In the genomic region with DNA sequence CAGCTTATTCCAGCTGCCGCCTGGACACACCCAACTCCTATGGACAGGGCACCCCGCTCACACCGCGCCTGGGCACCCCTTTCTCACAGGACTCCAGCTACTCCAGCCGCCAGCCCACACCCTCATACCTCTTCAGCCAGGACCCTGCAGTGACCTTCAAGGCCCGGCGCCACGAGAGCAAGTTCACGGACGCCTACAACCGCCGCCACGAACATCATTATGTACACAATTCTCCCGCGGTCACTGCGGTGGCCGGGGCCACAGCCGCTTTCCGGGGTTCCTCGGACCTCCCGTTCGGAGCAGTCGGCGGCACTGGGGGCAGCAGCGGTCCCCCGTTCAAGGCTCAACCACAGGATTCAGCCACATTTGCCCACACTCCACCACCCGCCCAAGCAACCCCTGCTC, we compare ENCODE assay signal across 23 cellular contexts. TPM values are rescaled to one million over a fixed set of nuclear protein-coding genes. Genes with fewer than 3 reads are reported as not detected.
DNase-seq lines count a peak whose midpoint lies in the region; ATAC-seq, FAIRE-seq and TF ChIP-seq lines count a peak whose summit lies in the region.
"Had no signal": no experiment of that assay in that cellular context is flagged by ENCODE, and none has a peak within 500 bp of the region (broad histone marks: within the 10 kb centered on the region; RNA-seq: fewer than 3 reads in every experiment).

No MANE protein-coding gene starts in this region.

- ATAC-seq in activated T-cell treated with anti-CD3 and anti-CD28 coated beads, Interleukin-2, amount 50 U/mL, for 72 hours (replicated peaks in 1 of 2), result no peak
- no peak for ATAC-seq in IMR-90 (ENCODE audit: low read depth)
- no peak for ATAC-seq in HepG2
- ATAC-seq in GM21360 (IDR thresholded peaks at IDR 0.05; ENCODE audit: unreplicated experiment), result no peak
- ATAC-seq in GM21515 (IDR thresholded peaks at IDR 0.05; ENCODE audit: unreplicated experiment), result no peak
- ATAC-seq: GM12878, right cardiac atrium had no signal

- peaks cover 51% of the 10 kb centered on the region for H3K79me2 ChIP-seq in HepG2 (ENCODE audit: insufficient read depth, low read length)

- in situ Hi-C loops in IMR-90 (cut with MboI; ENCODE audit: low sequenced_read_pairs) (no loop called here), HepG2 (cut with HindIII; ENCODE audit: extremely low pct_ligation_motif_present, low pct_unique_long_range_greater_than_20kb) (no loop called here)

- no peak overlapping the region for H3K4ac ChIP-seq in IMR-90 (ENCODE audit: low read depth, low read length)

- no peak overlapping the region for H3K27ac ChIP-seq in IMR-90 (ENCODE audit: insufficient read depth, low read length)
- H3K27ac ChIP-seq in HepG2 (ENCODE audit: extremely low read length, insufficient read depth, low read length), result no peak overlapping the region
- H3K27ac ChIP-seq: brain microvascular endothelial cell, GM23248, left ventricle myocardium inferior, testis had no signal

- no peak overlapping the region for H4K5ac ChIP-seq in IMR-90 (ENCODE audit: low read depth, low read length)

- no peak overlapping the region for H2BK15ac ChIP-seq in IMR-90 (ENCODE audit: low read depth, low read length)

- BruUV-seq in IMR-90 (replicated peaks; lab: Mats Ljungman, UMichigan) (TSS peak; percentile 78), HepG2 (replicated peaks; lab: Mats Ljungman, UMichigan) (no TSS peak)

- TF ChIP-seq CTCF in IMR-90 (conservative IDR thresholded peaks at IDR 0.05; ENCODE audit: low read depth, low read length) (no peak), HepG2 (CRISPR knock-in tag; IDR thresholded peaks at IDR 0.05) (no peak)

- no peak overlapping the region for H2BK20ac ChIP-seq in IMR-90 (ENCODE audit: low read depth, low read length)

- H3K9me3 ChIP-seq in IMR-90 (ENCODE audit: control insufficient read depth, insufficient read depth, low read length) (no peaks in the 10 kb centered on the region), HepG2 (ENCODE audit: low read length) (no peaks in the 10 kb centered on the region)
- H3K9me3 ChIP-seq: left ventricle myocardium inferior, testis had no signal

- TF ChIP-seq POLR2A in IMR-90 (IDR thresholded peaks at IDR 0.05; ENCODE audit: low read depth, low read length), result no peak
- TF ChIP-seq POLR2A in HepG2 (IDR thresholded peaks at IDR 0.05; ENCODE audit: insufficient read depth in 1 of 2, low read depth in 2 of 2, low read length in 2 of 2), result no peak

- WGBS in IMR-90 (ENCODE audit: extremely low coverage in 2 of 2, insufficient read length in 1 of 2), 2 experiments, result 100% methylated on average over 4 of the region's 27 CpGs; no CpG with 5 or more reads in 1 of the 2 experiments
- WGBS in HepG2 (ENCODE audit: low lambda C conversion rate), result 98% methylated on average over 26 of the region's 27 CpGs

- H2BK120ac ChIP-seq in IMR-90 (ENCODE audit: low read depth, low read length), result no peak overlapping the region

- H3K36me3 ChIP-seq in IMR-90 (ENCODE audit: control insufficient read depth, insufficient read depth, low read length), result peaks cover 49% of the 10 kb centered on the region
- H3K36me3 ChIP-seq in HepG2 (replicated peaks in 1 of 2; ENCODE audit: control insufficient read depth in 1 of 2, insufficient read depth in 2 of 2, low read length in 2 of 2), result peaks cover 19 to 22% of the 10 kb centered on the region in 2 experiments; a peak in 3 of 5 replicates

- DNase-seq in activated T-cell treated with anti-CD3 and anti-CD28 coated beads, Interleukin-2, amount 50 U/mL, for 72 hours, result no peak
- DNase-seq in activated T-cell treated with anti-CD3 and anti-CD28 coated beads for 4 hours, result no peak
- DNase-seq in IMR-90, result no peak
- no peak for DNase-seq in HepG2 (ENCODE audit: low spot score)
- DNase-seq in posterior vena cava (ENCODE audit: low spot score), result peak; percentile 77
- no peak for DNase-seq in NOMO-1 (lab: John Stamatoyannopoulos, UW; ENCODE audit: unreplicated experiment in 2 of 2)
- DNase-seq: ACHN; activated CD4-positive, alpha-beta T cell treated with anti-CD3 and anti-CD28 coated beads for 4 hours; brain microvascular endothelial cell; C1 segment of cervical spinal cord; GM23248; left ventricle myocardium inferior; NCI-H1417; NCI-H2107; NK-92 treated with Interleukin-12 subunit alpha and Interleukin-12 subunit beta, amount 100 ng/mL, for 24 hours; nucleus accumbens; testis had no signal

- H3K4me3 ChIP-seq in IMR-90 (ENCODE audit: insufficient read depth, low read depth, low read length) (no peak overlapping the region), HepG2 (replicated peaks in 1 of 3; ENCODE audit: insufficient read depth in 1 of 3, low read depth in 2 of 3, low read length in 3 of 3) (no peak overlapping the region)
- H3K4me3 ChIP-seq: GM12878, GM23248, left ventricle myocardium inferior, testis had no signal

- no peak overlapping the region for H4K91ac ChIP-seq in IMR-90 (ENCODE audit: insufficient read depth, low read depth, low read length)

- FAIRE-seq in HepG2 (lab: Jason Lieb, UNC), result no peak
- FAIRE-seq: colon, endometrium, GM12878 had no signal

- no peak overlapping the region for H3K4me3 Mint-ChIP-seq in activated T-cell treated with anti-CD3 and anti-CD28 coated beads, Interleukin-2, amount 50 U/mL, for 72 hours

- H2AK9ac ChIP-seq in IMR-90 (replicated peaks; ENCODE audit: low read depth, low read length, poor library complexity), result no peak overlapping the region

- no peak overlapping the region for H2AK5ac ChIP-seq in IMR-90 (ENCODE audit: low read depth, low read length)

- peaks cover 66% of the 10 kb centered on the region for H3K4me1 Mint-ChIP-seq in activated T-cell treated with anti-CD3 and anti-CD28 coated beads, Interleukin-2, amount 50 U/mL, for 72 hours (ENCODE audit: low read depth)

- TF ChIP-seq EP300 in HepG2 (IDR thresholded peaks at IDR 0.05; ENCODE audit: low read depth in 2 of 2, low read length in 2 of 2) (no peak), HepG2 (CRISPR knock-in tag; IDR thresholded peaks at IDR 0.05; ENCODE audit: borderline replicate concordance) (no peak)

- no peak overlapping the region for H4K8ac ChIP-seq in IMR-90 (ENCODE audit: low read depth in 2 of 2, low read length in 2 of 2)

- H3K36me3 Mint-ChIP-seq in activated T-cell treated with anti-CD3 and anti-CD28 coated beads, Interleukin-2, amount 50 U/mL, for 72 hours (ENCODE audit: insufficient read depth in 2 of 2), result peaks cover 3 to 12% of the 10 kb centered on the region in 2 donors

- H3K18ac ChIP-seq in IMR-90 (ENCODE audit: low read depth, low read length), result no peak overlapping the region

- peaks cover 22 to 71% of the 10 kb centered on the region in 2 experiments; a peak in 3 of 4 replicates for H3K79me1 ChIP-seq in IMR-90 (ENCODE audit: low read depth in 1 of 2, low read length in 2 of 2)

- POLR2A ChIA-PET in IMR-90 (lab: Charles Lee; ENCODE audit: unreplicated experiment) (interaction anchor here (1.7 kb wide), 1 partner anchor 8 kb away, joined by 20 read pairs; no protein-coding TSS in a partner anchor), HepG2 (lab: Yijun Ruan, JAX) (interaction anchor here (14.5 kb wide), 1 partner anchor 12 kb away, joined by 393 read pairs; a partner anchor contains a TSS)

- H3K9me3 Mint-ChIP-seq in activated T-cell treated with anti-CD3 and anti-CD28 coated beads, Interleukin-2, amount 50 U/mL, for 72 hours, result no peaks in the 10 kb centered on the region

- dilution Hi-C loops in IMR-90 (cut with HindIII; ENCODE audit: low sequenced_read_pairs, unreplicated experiment), result no loop called here

- H3K4me1 ChIP-seq in IMR-90 (ENCODE audit: control insufficient read depth, insufficient read depth, low read length) (peaks cover 23% of the 10 kb centered on the region), HepG2 (ENCODE audit: insufficient read depth, low read length) (peaks cover 49% of the 10 kb centered on the region)

- intact Hi-C loops in IMR-90 (cut with micrococcal nuclease), result no loop called here
- intact Hi-C loops in HepG2 (cut with micrococcal nuclease; ENCODE audit: unreplicated experiment), result no loop called here
- intact Hi-C loops in posterior vena cava (cut with DNase I), result loop anchor here in 1 of 2 donors (5.0 kb wide), 1 partner anchor 32 kb away; no protein-coding TSS in a partner anchor

- CTCF ChIA-PET in IMR-90 (lab: Yijun Ruan, JAX) (interaction anchor here (4.1 kb wide), 1 partner anchor 15 kb away, joined by 49 read pairs; a partner anchor contains a TSS), HepG2 (lab: Yijun Ruan, JAX; ENCODE audit: low intra/inter-chr PET ratio, low total read pairs) (interaction anchor here (4.5 kb wide), 1 partner anchor 15 kb away, joined by 89 read pairs; a partner anchor contains a TSS)

- no peak overlapping the region for H3K56ac ChIP-seq in IMR-90 (ENCODE audit: extremely low read depth, insufficient read depth, low read length)

- no peak for TF ChIP-seq RAD21 in IMR-90 (IDR thresholded peaks at IDR 0.05; ENCODE audit: low read length)
- no peak for TF ChIP-seq RAD21 in HepG2 (CRISPR knock-in tag; IDR thresholded peaks at IDR 0.05)

- H3K27me3 Mint-ChIP-seq in activated T-cell treated with anti-CD3 and anti-CD28 coated beads, Interleukin-2, amount 50 U/mL, for 72 hours (ENCODE audit: low read depth), result no peaks in the 10 kb centered on the region

- H3K27me3 ChIP-seq in IMR-90 (ENCODE audit: control insufficient read depth, insufficient read depth, low read length), result no peaks in the 10 kb centered on the region
- H3K27me3 ChIP-seq in HepG2 (ENCODE audit: control insufficient read depth in 1 of 2, insufficient read depth in 2 of 2, low read length in 2 of 2), result no peaks in the 10 kb centered on the region; a peak in 1 of 5 replicates
- H3K27me3 ChIP-seq: brain microvascular endothelial cell, testis had no signal

- H4K20me1 ChIP-seq in IMR-90 (ENCODE audit: insufficient read depth, low read length) (peaks cover 66% of the 10 kb centered on the region), HepG2 (ENCODE audit: insufficient read depth, low read length) (0 out of 2 replicates have a peak, but pooled peaks cover 8% of the 10 kb centered on the region)

- peak overlapping the region; percentile 48 for H3K27ac Mint-ChIP-seq in activated T-cell treated with anti-CD3 and anti-CD28 coated beads, Interleukin-2, amount 50 U/mL, for 72 hours

- no peak overlapping the region for H3K14ac ChIP-seq in IMR-90 (replicated peaks; ENCODE audit: low read depth, low read length)

- no peak overlapping the region for H3K23ac ChIP-seq in IMR-90 (ENCODE audit: low read depth, low read length)

- H3K4me2 ChIP-seq in IMR-90 (ENCODE audit: low read depth, low read length), result no peak overlapping the region
- H3K4me2 ChIP-seq in HepG2 (ENCODE audit: low read depth, low read length), result no peak overlapping the region

- H3K9ac ChIP-seq in IMR-90 (ENCODE audit: low read depth, low read length) (no peak overlapping the region), HepG2 (ENCODE audit: insufficient read depth, low read depth, low read length) (no peak overlapping the region)
- H3K9ac ChIP-seq: GM23248 had no signal

- H3K9me1 ChIP-seq in IMR-90 (ENCODE audit: insufficient read depth, low read length), result no peaks in the 10 kb centered on the region

- no peak overlapping the region for H2BK5ac ChIP-seq in IMR-90 (ENCODE audit: low read depth, low read length, poor library complexity, severe bottlenecking)

- H2AFZ ChIP-seq in IMR-90 (replicated peaks; ENCODE audit: low read length, poor library complexity) (no peak overlapping the region), HepG2 (ENCODE audit: low read length) (no peak overlapping the region)
- H2AFZ ChIP-seq: GM23248 had no signal

RNA-seq across cellular contexts. Expression of a gene that starts 5.9 kb away (rescaled TPM):
- total RNA-seq in activated T-cell treated with anti-CD3 and anti-CD28 coated beads, Interleukin-2, amount 50 U/mL, for 72 hours, result 10 to 100 TPM; 20.3 to 21.2 TPM
- total RNA-seq in IMR-90 (2012; rRNA removed), result 0.83 and 0.90 TPM in 2 replicates
- 5.1 and 5.5 TPM in 2 replicates for polyA plus RNA-seq in IMR-90 (2012; rRNA removed)
- polyA plus RNA-seq in IMR-90 (2012; cell fraction: cytosol; rRNA removed), result 3.1 and 3.5 TPM in 2 replicates
- polyA plus RNA-seq in IMR-90 (2012; cell fraction: nucleus; rRNA removed; ENCODE audit: low replicate concordance), result 14.8 and 15.1 TPM in 2 replicates
- 1.4 and 1.8 TPM in 2 replicates for total RNA-seq in HepG2 (2016; rRNA removed; fragmentation: Illumina TruSeq; extraction: Trizol)
- 0.40 and 0.44 TPM in 2 replicates for total RNA-seq in HepG2 (2016; cell fraction: cytosol; rRNA removed; fragmentation: Illumina TruSeq; extraction: Trizol; ENCODE audit: low read depth)
- 1.3 TPM in 2 replicates for total RNA-seq in HepG2 (2016; cell fraction: insoluble cytoplasmic fraction; rRNA removed; fragmentation: Illumina TruSeq; extraction: Trizol)
- 1.3 and 1.4 TPM in 2 replicates for total RNA-seq in HepG2 (2016; cell fraction: membrane; rRNA removed; fragmentation: Illumina TruSeq; extraction: Trizol)
- 2.7 and 3.3 TPM in 2 replicates for total RNA-seq in HepG2 (2016; cell fraction: nucleus; rRNA removed; fragmentation: Illumina TruSeq; extraction: Trizol)
- 1.1 and 1.3 TPM in 2 replicates for polyA plus RNA-seq in HepG2 (2011; rRNA removed)
- polyA plus RNA-seq in HepG2 (2011; cell fraction: cytosol; rRNA removed), result 0.43 and 0.51 TPM in 2 replicates
- 9.3 TPM in 2 replicates for polyA plus RNA-seq in HepG2 (2011; cell fraction: nucleus; rRNA removed)
- polyA plus RNA-seq in HepG2 (2012), result 4.2 and 6.2 TPM in 2 replicates
- 0.32 and 0.34 TPM in 2 replicates for polyA plus RNA-seq in HepG2 (2016; cell fraction: cytosol; fragmentation: Illumina TruSeq; extraction: Trizol; ENCODE audit: low read depth)
- 2.6 and 3.8 TPM in 2 replicates for polyA plus RNA-seq in HepG2 (2016; cell fraction: insoluble cytoplasmic fraction; fragmentation: Illumina TruSeq; extraction: Trizol; ENCODE audit: low read depth)
- 0.70 and 0.76 TPM in 2 replicates for polyA plus RNA-seq in HepG2 (2016; cell fraction: membrane; fragmentation: Illumina TruSeq; extraction: Trizol; ENCODE audit: low read depth)
- polyA plus RNA-seq in HepG2 (2016; cell fraction: nucleus; fragmentation: Illumina TruSeq; extraction: Trizol; ENCODE audit: insufficient read depth, low read depth), result 16.0 and 18.9 TPM in 2 replicates
- polyA minus RNA-seq in HepG2 (2011; rRNA and poly(A)+ RNA removed; ENCODE audit: low replicate concordance), result 2.1 and 4.2 TPM in 2 replicates
- polyA minus RNA-seq in HepG2 (2011; cell fraction: cytosol; rRNA and poly(A)+ RNA removed), result 1.8 and 2.5 TPM in 2 replicates
- polyA minus RNA-seq in HepG2 (2011; cell fraction: nucleus; rRNA and poly(A)+ RNA removed), result 3.6 and 4.4 TPM in 2 replicates
- total RNA-seq in posterior vena cava, result 10 to 100 TPM; 20.2 to 20.9 TPM

RNA-seq across cellular contexts. Expression of a gene that starts 16.2 kb away (rescaled TPM):
- total RNA-seq in activated T-cell treated with anti-CD3 and anti-CD28 coated beads, Interleukin-2, amount 50 U/mL, for 72 hours, result 100 to 1,000 TPM; 154 to 165 TPM
- total RNA-seq in IMR-90 (2012; rRNA removed) (3.0 and 3.9 TPM in 2 replicates), HepG2 (2016; rRNA removed; fragmentation: Illumina TruSeq; extraction: Trizol) (11.0 and 14.6 TPM in 2 replicates), posterior vena cava (10 to 100 TPM in 1 of 2 donors, 1 to 10 TPM in 1; 5.3 to 10.4 TPM)
- polyA plus RNA-seq in IMR-90 (2012; rRNA removed) (5.1 and 5.3 TPM in 2 replicates), HepG2 (2011; rRNA removed) (31.3 and 32.2 TPM in 2 replicates)
- 4.7 and 7.8 TPM in 2 replicates for polyA plus RNA-seq in IMR-90 (2012; cell fraction: cytosol; rRNA removed)
- 14.0 and 15.7 TPM in 2 replicates for polyA plus RNA-seq in IMR-90 (2012; cell fraction: nucleus; rRNA removed; ENCODE audit: low replicate concordance)
- total RNA-seq in HepG2 (2016; cell fraction: cytosol; rRNA removed; fragmentation: Illumina TruSeq; extraction: Trizol; ENCODE audit: low read depth), result 10.8 and 12.5 TPM in 2 replicates
- 9.8 and 14.8 TPM in 2 replicates for total RNA-seq in HepG2 (2016; cell fraction: insoluble cytoplasmic fraction; rRNA removed; fragmentation: Illumina TruSeq; extraction: Trizol)
- 18.2 and 24.9 TPM in 2 replicates for total RNA-seq in HepG2 (2016; cell fraction: membrane; rRNA removed; fragmentation: Illumina TruSeq; extraction: Trizol)
- 14.1 and 17.3 TPM in 2 replicates for total RNA-seq in HepG2 (2016; cell fraction: nucleus; rRNA removed; fragmentation: Illumina TruSeq; extraction: Trizol)
- 28.4 and 38.7 TPM in 2 replicates for polyA plus RNA-seq in HepG2 (2011; cell fraction: cytosol; rRNA removed)
- polyA plus RNA-seq in HepG2 (2011; cell fraction: nucleus; rRNA removed), result 37.5 and 40.2 TPM in 2 replicates
- 10.8 and 12.9 TPM in 2 replicates for polyA plus RNA-seq in HepG2 (2012)
- 19.8 and 23.7 TPM in 2 replicates for polyA plus RNA-seq in HepG2 (2016; cell fraction: cytosol; fragmentation: Illumina TruSeq; extraction: Trizol; ENCODE audit: low read depth)
- polyA plus RNA-seq in HepG2 (2016; cell fraction: insoluble cytoplasmic fraction; fragmentation: Illumina TruSeq; extraction: Trizol; ENCODE audit: low read depth), result 19.7 and 25.0 TPM in 2 replicates
- 27.0 and 27.4 TPM in 2 replicates for polyA plus RNA-seq in HepG2 (2016; cell fraction: membrane; fragmentation: Illumina TruSeq; extraction: Trizol; ENCODE audit: low read depth)
- 24.9 and 31.1 TPM in 2 replicates for polyA plus RNA-seq in HepG2 (2016; cell fraction: nucleus; fragmentation: Illumina TruSeq; extraction: Trizol; ENCODE audit: insufficient read depth, low read depth)
- 46.1 and 174 TPM in 2 replicates for polyA minus RNA-seq in HepG2 (2011; rRNA and poly(A)+ RNA removed; ENCODE audit: low replicate concordance)
- polyA minus RNA-seq in HepG2 (2011; cell fraction: cytosol; rRNA and poly(A)+ RNA removed), result 32.2 and 38.9 TPM in 2 replicates
- polyA minus RNA-seq in HepG2 (2011; cell fraction: nucleus; rRNA and poly(A)+ RNA removed), result 32.4 and 35.6 TPM in 2 replicates

RNA-seq across cellular contexts. Expression of a gene that starts 48.9 kb away (rescaled TPM):
- not detected for total RNA-seq in activated T-cell treated with anti-CD3 and anti-CD28 coated beads, Interleukin-2, amount 50 U/mL, for 72 hours
- total RNA-seq in IMR-90 (2012; rRNA removed) (0.18 TPM in 1 of 2 replicates, not detected in the other), HepG2 (2016; rRNA removed; fragmentation: Illumina TruSeq; extraction: Trizol) (120 and 138 TPM in 2 replicates), posterior vena cava (10 to 100 TPM in 1 of 2 donors, 1 to 10 TPM in 1; 5.6 to 17.4 TPM)
- polyA plus RNA-seq in IMR-90 (2012; rRNA removed) (0.14 and 0.15 TPM in 2 replicates), HepG2 (2011; rRNA removed) (195 and 197 TPM in 2 replicates)
- polyA plus RNA-seq in IMR-90 (2012; cell fraction: cytosol; rRNA removed), result 0.08 and 0.13 TPM in 2 replicates
- 0.38 and 0.45 TPM in 2 replicates for polyA plus RNA-seq in IMR-90 (2012; cell fraction: nucleus; rRNA removed; ENCODE audit: low replicate concordance)
- 101 and 114 TPM in 2 replicates for total RNA-seq in HepG2 (2016; cell fraction: cytosol; rRNA removed; fragmentation: Illumina TruSeq; extraction: Trizol; ENCODE audit: low read depth)
- 120 and 121 TPM in 2 replicates for total RNA-seq in HepG2 (2016; cell fraction: insoluble cytoplasmic fraction; rRNA removed; fragmentation: Illumina TruSeq; extraction: Trizol)
- total RNA-seq in HepG2 (2016; cell fraction: membrane; rRNA removed; fragmentation: Illumina TruSeq; extraction: Trizol), result 212 and 224 TPM in 2 replicates
- total RNA-seq in HepG2 (2016; cell fraction: nucleus; rRNA removed; fragmentation: Illumina TruSeq; extraction: Trizol), result 62.9 and 70.7 TPM in 2 replicates
- polyA plus RNA-seq in HepG2 (2011; cell fraction: cytosol; rRNA removed), result 257 and 265 TPM in 2 replicates
- 119 and 130 TPM in 2 replicates for polyA plus RNA-seq in HepG2 (2011; cell fraction: nucleus; rRNA removed)
- 157 and 186 TPM in 2 replicates for polyA plus RNA-seq in HepG2 (2012)
- polyA plus RNA-seq in HepG2 (2016; cell fraction: cytosol; fragmentation: Illumina TruSeq; extraction: Trizol; ENCODE audit: low read depth), result 191 and 212 TPM in 2 replicates
- polyA plus RNA-seq in HepG2 (2016; cell fraction: insoluble cytoplasmic fraction; fragmentation: Illumina TruSeq; extraction: Trizol; ENCODE audit: low read depth), result 130 and 165 TPM in 2 replicates
- polyA plus RNA-seq in HepG2 (2016; cell fraction: membrane; fragmentation: Illumina TruSeq; extraction: Trizol; ENCODE audit: low read depth), result 312 and 339 TPM in 2 replicates
- 122 and 126 TPM in 2 replicates for polyA plus RNA-seq in HepG2 (2016; cell fraction: nucleus; fragmentation: Illumina TruSeq; extraction: Trizol; ENCODE audit: insufficient read depth, low read depth)
- polyA minus RNA-seq in HepG2 (2011; rRNA and poly(A)+ RNA removed; ENCODE audit: low replicate concordance), result 5.0 and 114 TPM in 2 replicates
- polyA minus RNA-seq in HepG2 (2011; cell fraction: cytosol; rRNA and poly(A)+ RNA removed), result 74.4 and 100 TPM in 2 replicates
- 56.0 and 68.5 TPM in 2 replicates for polyA minus RNA-seq in HepG2 (2011; cell fraction: nucleus; rRNA and poly(A)+ RNA removed)
- total RNA-seq: GM23248 had no signal
- polyA plus RNA-seq: GM23248 had no signal

Comparison
In these comparisons a context has a peak if more than half of its experiments do, and no peak if none do; other contexts are left out.
1. RNA of a gene that starts 16.2 kb away (total RNA-seq): 154 to 165 TPM in activated T-cell treated with anti-CD3 and anti-CD28 coated beads, Interleukin-2, amount 50 U/mL, for 72 hours; 9.8 to 24.9 TPM in HepG2, 5.3 to 10.4 TPM in posterior vena cava and 3.0 to 3.9 TPM in IMR-90; every median in the first group is over 4 times any median in the second.